In the genomic region with DNA sequence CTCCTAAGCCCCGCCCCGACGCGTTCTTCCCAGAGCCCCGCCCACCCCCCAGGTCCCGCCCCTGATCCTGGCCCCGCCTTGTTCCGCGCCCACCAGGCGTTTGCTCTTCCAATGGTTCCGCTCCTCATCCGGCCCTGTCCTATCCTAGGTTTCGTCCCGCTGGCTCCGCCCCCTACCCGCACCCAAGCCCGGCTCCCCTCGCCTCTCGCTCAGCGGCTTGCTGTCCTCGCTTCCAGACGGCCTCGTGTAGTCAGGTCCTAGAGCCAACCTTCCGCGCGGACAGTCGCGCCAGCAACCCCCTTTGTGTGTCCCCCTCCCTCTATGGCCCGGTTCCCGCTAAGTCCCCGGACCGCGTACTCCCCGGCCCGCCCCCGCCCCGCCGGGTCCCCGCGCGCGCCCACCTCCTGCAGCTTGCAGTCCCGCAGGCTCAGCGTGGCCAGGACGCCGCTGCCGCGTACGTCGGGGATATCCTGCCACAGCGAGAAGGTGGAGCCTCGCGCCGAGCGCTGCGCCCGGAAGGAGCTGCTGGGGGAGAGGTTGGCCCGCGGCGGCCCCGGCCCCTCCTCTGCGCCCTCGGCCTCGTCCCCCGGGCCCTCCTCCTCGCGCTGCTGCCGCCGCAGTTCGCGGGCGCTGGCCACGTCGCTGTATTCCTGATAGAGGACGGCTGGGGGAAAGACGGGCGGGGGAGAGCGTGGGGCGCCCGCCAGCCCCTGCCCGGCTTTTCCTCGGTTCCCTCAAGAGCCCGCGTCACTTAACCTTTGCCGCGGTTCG, we compare ENCODE assay signal across 1 cellular context.
A peak's percentile ranks its signal among the peaks of the same experiment; 100 is the strongest.
TF ChIP-seq lines count a peak whose summit lies in the region.

No MANE protein-coding gene starts in this region.

TF ChIP-seq in liver, 16 proteins besides CTCF, POLR2A, EP300 and RAD21:
- TF ChIP-seq, protein P1, sequence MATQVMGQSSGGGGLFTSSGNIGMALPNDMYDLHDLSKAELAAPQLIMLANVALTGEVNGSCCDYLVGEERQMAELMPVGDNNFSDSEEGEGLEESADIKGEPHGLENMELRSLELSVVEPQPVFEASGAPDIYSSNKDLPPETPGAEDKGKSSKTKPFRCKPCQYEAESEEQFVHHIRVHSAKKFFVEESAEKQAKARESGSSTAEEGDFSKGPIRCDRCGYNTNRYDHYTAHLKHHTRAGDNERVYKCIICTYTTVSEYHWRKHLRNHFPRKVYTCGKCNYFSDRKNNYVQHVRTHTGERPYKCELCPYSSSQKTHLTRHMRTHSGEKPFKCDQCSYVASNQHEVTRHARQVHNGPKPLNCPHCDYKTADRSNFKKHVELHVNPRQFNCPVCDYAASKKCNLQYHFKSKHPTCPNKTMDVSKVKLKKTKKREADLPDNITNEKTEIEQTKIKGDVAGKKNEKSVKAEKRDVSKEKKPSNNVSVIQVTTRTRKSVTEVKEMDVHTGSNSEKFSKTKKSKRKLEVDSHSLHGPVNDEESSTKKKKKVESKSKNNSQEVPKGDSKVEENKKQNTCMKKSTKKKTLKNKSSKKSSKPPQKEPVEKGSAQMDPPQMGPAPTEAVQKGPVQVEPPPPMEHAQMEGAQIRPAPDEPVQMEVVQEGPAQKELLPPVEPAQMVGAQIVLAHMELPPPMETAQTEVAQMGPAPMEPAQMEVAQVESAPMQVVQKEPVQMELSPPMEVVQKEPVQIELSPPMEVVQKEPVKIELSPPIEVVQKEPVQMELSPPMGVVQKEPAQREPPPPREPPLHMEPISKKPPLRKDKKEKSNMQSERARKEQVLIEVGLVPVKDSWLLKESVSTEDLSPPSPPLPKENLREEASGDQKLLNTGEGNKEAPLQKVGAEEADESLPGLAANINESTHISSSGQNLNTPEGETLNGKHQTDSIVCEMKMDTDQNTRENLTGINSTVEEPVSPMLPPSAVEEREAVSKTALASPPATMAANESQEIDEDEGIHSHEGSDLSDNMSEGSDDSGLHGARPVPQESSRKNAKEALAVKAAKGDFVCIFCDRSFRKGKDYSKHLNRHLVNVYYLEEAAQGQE (IDR thresholded peaks at IDR 0.05): peak; percentile 54
- TF ChIP-seq GABPA (IDR thresholded peaks at IDR 0.05 in 1 of 2, conservative IDR thresholded peaks at IDR 0.05 in 1 of 2) (peak in 1 of 2 donors; percentile 7), SP1 (IDR thresholded peaks at IDR 0.05) (peak; percentile 50), YY1 (IDR thresholded peaks at IDR 0.05) (peak; percentile 62), HNF4G (IDR thresholded peaks at IDR 0.05) (no peak), JUND (IDR thresholded peaks at IDR 0.05) (no peak)
